Comparison of ENCODE assay signal across 21 cellular contexts in the genomic region with DNA sequence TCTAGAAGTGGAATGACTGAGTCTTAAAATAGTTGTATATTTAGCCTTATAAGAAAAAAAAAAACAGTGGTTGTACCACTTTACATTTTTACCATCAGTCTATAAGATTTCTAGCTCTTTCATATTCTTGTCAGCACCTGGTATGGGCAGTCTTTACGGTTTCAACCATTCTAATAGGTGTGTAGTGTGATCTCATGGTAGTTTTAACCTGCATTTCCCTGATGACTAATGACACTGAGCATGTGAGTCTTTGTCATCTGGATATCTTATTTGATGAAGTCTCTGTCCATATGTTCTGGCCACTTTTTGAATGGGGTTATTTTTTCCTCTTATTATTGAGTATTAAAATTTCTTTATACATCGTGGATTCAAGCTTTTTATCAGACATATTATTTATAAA.
"Had no signal": no experiment of that assay in that cellular context is flagged by ENCODE, and none has a peak within 500 bp of the region (broad histone marks: within the 10 kb centered on the region; RNA-seq: fewer than 3 reads in every experiment).

No MANE protein-coding gene starts in this region.

- H3K4me3 ChIP-seq: mucosa of descending colon, pancreas, psoas muscle, upper lobe of right lung had no signal

- DNase-seq: activated CD4-positive, alpha-beta T cell treated with anti-CD3 and anti-CD28 coated beads for 1 hour; activated CD4-positive, alpha-beta T cell treated with anti-CD3 and anti-CD28 coated beads, Interleukin-2, amount 50 U/mL, for 1 hour; activated CD8-positive, alpha-beta T cell treated with anti-CD3 and anti-CD28 coated beads, Interleukin-2, amount 10 ng/mL, durations not matched to agents 7 days and 5 days; activated gamma-delta T cell; activated naive CD4-positive, alpha-beta T cell treated with anti-CD3 and anti-CD28 coated beads, Interleukin-2, amount 50 U/mL, for 16 hours; activated naive CD8-positive, alpha-beta T cell treated with anti-CD3 and anti-CD28 coated beads, Interleukin-2, amount 50 U/mL, for 24 hours; effector CD4-positive, alpha-beta T cell; glutamatergic neuron; hypothalamus; left colon; mesenchymal stem cell; mucosa of descending colon; nephron progenitor cell; pancreas; psoas muscle; right cardiac atrium; stimulated activated CD4-positive, alpha-beta T cell treated with anti-CD3 and anti-CD28 coated beads, Interleukin-12 subunit alpha, Interleukin-12 subunit beta, amount 100 ng/mL, for 4 hours; stimulated activated CD4-positive, alpha-beta T cell treated with anti-CD3 and anti-CD28 coated beads, Interleukin-4, amount 100 ng/mL, for 4 hours; stimulated activated naive CD8-positive, alpha-beta T cell treated with anti-CD3 and anti-CD28 coated beads, Interleukin-15, Interleukin-2, amounts not matched to agents 100 U/mL and 50 U/mL, for 24 hours; T-helper 9 cell; upper lobe of right lung had no signal

- H3K27ac ChIP-seq: pancreas, psoas muscle, upper lobe of right lung had no signal

- H3K4me1 ChIP-seq: pancreas, psoas muscle, upper lobe of right lung had no signal

- ATAC-seq: activated CD8-positive, alpha-beta T cell treated with anti-CD3 and anti-CD28 coated beads, Interleukin-2, amount 10 ng/mL, durations not matched to agents 7 days and 5 days; activated naive CD8-positive, alpha-beta T cell treated with anti-CD3 and anti-CD28 coated beads, Interleukin-2, amount 50 U/mL, for 24 hours; left colon; mucosa of descending colon; pancreas; psoas muscle; stimulated activated naive CD8-positive, alpha-beta T cell treated with anti-CD3 and anti-CD28 coated beads, Interleukin-15, Interleukin-2, amounts not matched to agents 100 U/mL and 50 U/mL, for 24 hours; upper lobe of right lung had no signal

- H3K27me3 ChIP-seq: pancreas, upper lobe of right lung had no signal

- H3K36me3 ChIP-seq: pancreas, upper lobe of right lung had no signal

- H3K9me3 ChIP-seq: mucosa of descending colon, pancreas, psoas muscle, upper lobe of right lung had no signal
